In genomic region chr2:113216891-113217454, GRCh38 we compare ENCODE assay signal across 15 cellular contexts. TPM values are rescaled to one million over a fixed set of nuclear protein-coding genes. Genes with fewer than 3 reads are reported as not detected.
A peak's percentile ranks its signal among the peaks of the same experiment; 100 is the strongest.
DNase-seq lines count a peak whose midpoint lies in the region; ATAC-seq and TF ChIP-seq lines count a peak whose summit lies in the region.
"Had no signal": no experiment of that assay in that cellular context is flagged by ENCODE, and none has a peak within 500 bp of the region (broad histone marks: within the 10 kb centered on the region; RNA-seq: fewer than 3 reads in every experiment).

No MANE protein-coding gene starts in this region.

- H3K36me3 ChIP-seq in BLaER1 treated with 17β-estradiol and CSF1 and Interleukin-3, amounts not matched to agents 10 nM and 100 nM: no peaks in the 10 kb centered on the region
- H3K36me3 ChIP-seq in psoas muscle (ENCODE audit: insufficient read depth in 1 of 2, low read depth in 1 of 2): no peaks in the 10 kb centered on the region
- H3K36me3 ChIP-seq: ovary had no signal

- peak overlapping the region; percentile 33 to 91 (median 72); a peak in 21 of 22 replicates for H3K27ac ChIP-seq in BLaER1 treated with 17β-estradiol and CSF1 and Interleukin-3, amounts not matched to agents 10 nM and 100 nM
- H3K27ac ChIP-seq in psoas muscle: peak overlapping the region; percentile 30
- H3K27ac ChIP-seq: GM23248, ovary had no signal

- peak overlapping the region; percentile 53 for H3K27ac Mint-ChIP-seq in T-helper 17 cell
- no peak overlapping the region for H3K27ac Mint-ChIP-seq in activated T-cell treated with anti-CD3 and anti-CD28 coated beads, Interleukin-2, amount 50 U/mL, for 24 hours

- peak overlapping the region in 9 of 11 experiments; percentile 33 to 76 (median 61); a peak in 14 of 22 replicates for H3K9ac ChIP-seq in BLaER1 treated with 17β-estradiol and CSF1 and Interleukin-3, amounts not matched to agents 10 nM and 100 nM
- H3K9ac ChIP-seq: GM23248 had no signal

- peaks cover 0 to 18% (median 0%) of the 10 kb centered on the region in 11 experiments; a peak in 5 of 22 replicates for H4K20me1 ChIP-seq in BLaER1 treated with 17β-estradiol and CSF1 and Interleukin-3, amounts not matched to agents 10 nM and 100 nM

- no peaks in the 10 kb centered on the region for H3K9me3 Mint-ChIP-seq in activated T-cell treated with anti-CD3 and anti-CD28 coated beads, Interleukin-2, amount 50 U/mL, for 24 hours

- no peak for ATAC-seq in T-helper 17 cell
- ATAC-seq in psoas muscle: peak in 2 of 4 donors; percentile 29 to 46

- peak overlapping the region; percentile 85 to 99 (median 95) for H3K4me2 ChIP-seq in BLaER1 treated with 17β-estradiol and CSF1 and Interleukin-3, amounts not matched to agents 10 nM and 100 nM

- H3K4me1 ChIP-seq in BLaER1 treated with 17β-estradiol and CSF1 and Interleukin-3, amounts not matched to agents 10 nM and 100 nM: peaks cover 70 to 88% (median 84%) of the 10 kb centered on the region in 10 experiments
- peaks cover 5% of the 10 kb centered on the region for H3K4me1 ChIP-seq in psoas muscle

- peak overlapping the region in 4 of 10 experiments; percentile 6 to 42 (median 32); a peak in 2 of 20 replicates for H3K4me3 ChIP-seq in BLaER1 treated with 17β-estradiol and CSF1 and Interleukin-3, amounts not matched to agents 10 nM and 100 nM
- H3K4me3 ChIP-seq in psoas muscle: no peak overlapping the region
- H3K4me3 ChIP-seq: GM23248, ovary had no signal

- no peak for TF ChIP-seq CTCF in psoas muscle (IDR thresholded peaks at IDR 0.05)

- intact Hi-C loops in psoas muscle (cut with DNase I): no loop called here

- 38 to 54% (median 40%) methylated on average over 6 of the region's 6 CpGs for WGBS in psoas muscle, 3 donors

- peak overlapping the region; percentile 59 for H3K4me3 Mint-ChIP-seq in T-helper 17 cell
- H3K4me3 Mint-ChIP-seq in activated T-cell treated with anti-CD3 and anti-CD28 coated beads, Interleukin-2, amount 50 U/mL, for 24 hours: no peak overlapping the region

- H3K9me3 ChIP-seq in BLaER1 treated with 17β-estradiol and CSF1 and Interleukin-3, amounts not matched to agents 10 nM and 100 nM (replicated peaks in 1 of 11): no peaks in the 10 kb centered on the region
- no peaks in the 10 kb centered on the region for H3K9me3 ChIP-seq in T-helper 17 cell (ENCODE audit: control insufficient read depth, low read length, poor library complexity, severe bottlenecking)
- no peaks in the 10 kb centered on the region for H3K9me3 ChIP-seq in psoas muscle
- H3K9me3 ChIP-seq: ovary had no signal

- H3K36me3 Mint-ChIP-seq in T-helper 17 cell (ENCODE audit: low read depth): no peaks in the 10 kb centered on the region
- no peaks in the 10 kb centered on the region for H3K36me3 Mint-ChIP-seq in activated T-cell treated with anti-CD3 and anti-CD28 coated beads, Interleukin-2, amount 50 U/mL, for 24 hours (ENCODE audit: low read depth)

- peaks cover 25% of the 10 kb centered on the region for H3K4me1 Mint-ChIP-seq in T-helper 17 cell
- peaks cover 14% of the 10 kb centered on the region for H3K4me1 Mint-ChIP-seq in activated T-cell treated with anti-CD3 and anti-CD28 coated beads, Interleukin-2, amount 50 U/mL, for 24 hours (ENCODE audit: low read depth)

- H3K27me3 ChIP-seq in BLaER1 treated with 17β-estradiol and CSF1 and Interleukin-3, amounts not matched to agents 10 nM and 100 nM: peaks cover 0 to 15% (median 0%) of the 10 kb centered on the region in 11 experiments; a peak in 7 of 22 replicates
- no peaks in the 10 kb centered on the region for H3K27me3 ChIP-seq in psoas muscle (ENCODE audit: insufficient read depth in 3 of 3, low read length in 2 of 3)
- H3K27me3 ChIP-seq: ovary had no signal

- DNase-seq in T-helper 17 cell: no peak
- peak; percentile 18 for DNase-seq in glomerular endothelial cell (ENCODE audit: extremely low read depth, low read depth, low spot score)
- DNase-seq in psoas muscle: no peak
- no peak for DNase-seq in NCI-H2196 (lab: John Stamatoyannopoulos, UW; ENCODE audit: unreplicated experiment)
- DNase-seq in HK-2 (ENCODE audit: unreplicated experiment): no peak
- DNase-seq in SIG-M5 treated with dmso at 0.1 percent for 504 hours (lab: John Stamatoyannopoulos, UW; ENCODE audit: unreplicated experiment): no peak
- no peak for DNase-seq in activated T-cell treated with anti-CD3 and anti-CD28 coated beads, Interleukin-2, amount 50 U/mL, for 24 hours
- DNase-seq: activated CD4-positive, CD25-positive, alpha-beta regulatory T cell; amniotic stem cell; GM23248; NCI-H2081; ovary; stimulated activated CD4-positive, alpha-beta T cell treated with anti-CD3 and anti-CD28 coated beads, Interleukin-2, amount 100 ng/mL, for 48 hours; stimulated activated naive CD4-positive, alpha-beta T cell treated with Interleukin-2 at 50 U/mL for 16 hours had no signal

- peaks cover 5% of the 10 kb centered on the region for H3K27me3 Mint-ChIP-seq in T-helper 17 cell
- H3K27me3 Mint-ChIP-seq in activated T-cell treated with anti-CD3 and anti-CD28 coated beads, Interleukin-2, amount 50 U/mL, for 24 hours: no peaks in the 10 kb centered on the region

RNA-seq across cellular contexts. Expression of gene PSD4, which starts 43.2 kb away (rescaled TPM):
- total RNA-seq in T-helper 17 cell: 100 to 1,000 TPM; 141 to 160 TPM
- total RNA-seq in glomerular endothelial cell: 1.3 and 2.1 TPM in 2 replicates
- total RNA-seq in psoas muscle: 1 to 10 TPM in 3 of 4 donors, under 1 TPM in 1; 0.76 to 1.7 (median 1.3) TPM
- under 1 TPM; 0.35 to 0.87 (median 0.82) TPM for polyA plus RNA-seq in psoas muscle

Comparison
In these comparisons a context has a peak if more than half of its experiments do, and no peak if none do; other contexts are left out.
1. RNA of gene PSD4, which starts 43.2 kb away (total RNA-seq): 141 to 160 TPM in T-helper 17 cell; 0.76 to 1.7 TPM in psoas muscle and 1.3 to 2.1 TPM in glomerular endothelial cell; every median in the first group is over 10 times any median in the second.